In the genomic region with DNA sequence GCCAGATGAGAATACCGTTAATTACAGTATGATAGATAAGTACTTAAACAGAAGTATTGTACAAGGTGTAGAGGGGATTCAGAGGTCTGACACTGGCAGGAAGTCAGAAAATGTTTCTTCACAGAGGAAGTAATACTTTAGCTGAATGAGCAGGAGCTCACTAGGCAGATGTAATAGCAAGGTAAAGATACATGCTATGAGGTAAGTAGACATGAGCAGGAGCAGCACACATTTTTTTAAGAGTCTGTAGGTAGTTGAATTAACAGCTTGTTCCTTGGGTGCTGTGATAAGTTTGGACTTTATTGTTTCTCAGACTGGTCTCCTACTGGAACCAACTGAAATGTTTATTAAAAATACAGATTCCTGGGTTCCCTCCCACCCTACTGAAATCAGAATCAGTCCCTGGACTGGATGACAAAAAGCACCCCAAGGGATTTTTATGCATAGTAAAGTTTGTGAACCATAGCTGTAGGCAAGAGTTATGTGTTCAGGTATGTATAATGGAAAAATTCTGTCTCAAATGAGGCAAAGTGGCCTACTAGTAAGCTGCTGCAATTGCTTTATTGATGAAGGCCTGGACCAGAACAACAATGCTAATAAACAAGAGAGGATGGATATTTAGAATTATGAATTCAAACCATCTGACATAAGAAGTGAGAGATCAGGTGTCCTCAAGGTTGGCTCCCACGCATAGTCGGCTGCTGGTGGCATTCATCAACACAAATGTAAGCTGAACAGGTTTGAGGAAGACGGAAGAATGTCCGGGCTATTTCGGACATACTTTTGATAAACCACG, we compare ENCODE assay signal across 2 cellular contexts.
TF ChIP-seq lines count a peak whose summit lies in the region.

No MANE protein-coding gene starts in this region.

TF ChIP-seq in SK-N-SH, 30 proteins besides CTCF, POLR2A, EP300 and RAD21 (continued from another document):
- TF ChIP-seq, protein P1, sequence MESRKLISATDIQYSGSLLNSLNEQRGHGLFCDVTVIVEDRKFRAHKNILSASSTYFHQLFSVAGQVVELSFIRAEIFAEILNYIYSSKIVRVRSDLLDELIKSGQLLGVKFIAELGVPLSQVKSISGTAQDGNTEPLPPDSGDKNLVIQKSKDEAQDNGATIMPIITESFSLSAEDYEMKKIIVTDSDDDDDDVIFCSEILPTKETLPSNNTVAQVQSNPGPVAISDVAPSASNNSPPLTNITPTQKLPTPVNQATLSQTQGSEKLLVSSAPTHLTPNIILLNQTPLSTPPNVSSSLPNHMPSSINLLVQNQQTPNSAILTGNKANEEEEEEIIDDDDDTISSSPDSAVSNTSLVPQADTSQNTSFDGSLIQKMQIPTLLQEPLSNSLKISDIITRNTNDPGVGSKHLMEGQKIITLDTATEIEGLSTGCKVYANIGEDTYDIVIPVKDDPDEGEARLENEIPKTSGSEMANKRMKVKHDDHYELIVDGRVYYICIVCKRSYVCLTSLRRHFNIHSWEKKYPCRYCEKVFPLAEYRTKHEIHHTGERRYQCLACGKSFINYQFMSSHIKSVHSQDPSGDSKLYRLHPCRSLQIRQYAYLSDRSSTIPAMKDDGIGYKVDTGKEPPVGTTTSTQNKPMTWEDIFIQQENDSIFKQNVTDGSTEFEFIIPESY (IDR thresholded peaks at IDR 0.05; ENCODE audit: borderline replicate concordance, low read depth): no peak
- TF ChIP-seq FOXM1 (IDR thresholded peaks at IDR 0.05; ENCODE audit: low read depth) (no peak), TCF12 (IDR thresholded peaks at IDR 0.05) (no peak), POLR2AphosphoS5 (IDR thresholded peaks at IDR 0.05; ENCODE audit: low read depth, low read length) (no peak)
- TF ChIP-seq, protein P2, sequence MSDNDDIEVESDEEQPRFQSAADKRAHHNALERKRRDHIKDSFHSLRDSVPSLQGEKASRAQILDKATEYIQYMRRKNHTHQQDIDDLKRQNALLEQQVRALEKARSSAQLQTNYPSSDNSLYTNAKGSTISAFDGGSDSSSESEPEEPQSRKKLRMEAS (IDR thresholded peaks at IDR 0.05; ENCODE audit: low read depth): no peak
TF ChIP-seq in SK-N-SH: peak in this region for 0.

TF ChIP-seq in SK-N-SH treated with all-trans-retinoic acid at 6 μM for 48 hours, 23 proteins besides CTCF, POLR2A, EP300 and RAD21 (continued from another document):
- TF ChIP-seq, protein P3, sequence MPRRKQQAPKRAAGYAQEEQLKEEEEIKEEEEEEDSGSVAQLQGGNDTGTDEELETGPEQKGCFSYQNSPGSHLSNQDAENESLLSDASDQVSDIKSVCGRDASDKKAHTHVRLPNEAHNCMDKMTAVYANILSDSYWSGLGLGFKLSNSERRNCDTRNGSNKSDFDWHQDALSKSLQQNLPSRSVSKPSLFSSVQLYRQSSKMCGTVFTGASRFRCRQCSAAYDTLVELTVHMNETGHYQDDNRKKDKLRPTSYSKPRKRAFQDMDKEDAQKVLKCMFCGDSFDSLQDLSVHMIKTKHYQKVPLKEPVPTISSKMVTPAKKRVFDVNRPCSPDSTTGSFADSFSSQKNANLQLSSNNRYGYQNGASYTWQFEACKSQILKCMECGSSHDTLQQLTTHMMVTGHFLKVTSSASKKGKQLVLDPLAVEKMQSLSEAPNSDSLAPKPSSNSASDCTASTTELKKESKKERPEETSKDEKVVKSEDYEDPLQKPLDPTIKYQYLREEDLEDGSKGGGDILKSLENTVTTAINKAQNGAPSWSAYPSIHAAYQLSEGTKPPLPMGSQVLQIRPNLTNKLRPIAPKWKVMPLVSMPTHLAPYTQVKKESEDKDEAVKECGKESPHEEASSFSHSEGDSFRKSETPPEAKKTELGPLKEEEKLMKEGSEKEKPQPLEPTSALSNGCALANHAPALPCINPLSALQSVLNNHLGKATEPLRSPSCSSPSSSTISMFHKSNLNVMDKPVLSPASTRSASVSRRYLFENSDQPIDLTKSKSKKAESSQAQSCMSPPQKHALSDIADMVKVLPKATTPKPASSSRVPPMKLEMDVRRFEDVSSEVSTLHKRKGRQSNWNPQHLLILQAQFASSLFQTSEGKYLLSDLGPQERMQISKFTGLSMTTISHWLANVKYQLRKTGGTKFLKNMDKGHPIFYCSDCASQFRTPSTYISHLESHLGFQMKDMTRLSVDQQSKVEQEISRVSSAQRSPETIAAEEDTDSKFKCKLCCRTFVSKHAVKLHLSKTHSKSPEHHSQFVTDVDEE (CRISPR knock-in tag; IDR thresholded peaks at IDR 0.05): no peak
TF ChIP-seq in SK-N-SH treated with all-trans-retinoic acid at 6 μM for 48 hours: peak in this region for 0.
